Comparison of ENCODE assay signal across 10 cellular contexts in genomic region chr13:27022571-27023311, GRCh38.
A peak's percentile ranks its signal among the peaks of the same experiment; 100 is the strongest.
DNase-seq lines count a peak whose midpoint lies in the region; ATAC-seq, FAIRE-seq and TF ChIP-seq lines count a peak whose summit lies in the region.
"Had no signal": no experiment of that assay in that cellular context is flagged by ENCODE, and none has a peak within 500 bp of the region (broad histone marks: within the 10 kb centered on the region; RNA-seq: fewer than 3 reads in every experiment).

No MANE protein-coding gene starts in this region.

- no peak overlapping the region for H4K5ac ChIP-seq in mesendoderm (ENCODE audit: low read length)

- BruUV-seq in K562 (replicated peaks; lab: Mats Ljungman, UMichigan), result no TSS peak

- in situ Hi-C loops in K562 (cut with MboI), result no loop called here

- H3K27ac ChIP-seq in K562 (ENCODE audit: extremely low read depth, low read depth, low read length), result peak overlapping the region; percentile 50; the same call in 2 of the 3 replicates
- H3K27ac ChIP-seq in mesendoderm (ENCODE audit: low read depth, low read length), result no peak overlapping the region

- no peak overlapping the region for H2BK120ac ChIP-seq in mesendoderm (ENCODE audit: low read depth, low read length)

- no peak overlapping the region for H3K23ac ChIP-seq in mesendoderm (ENCODE audit: low read length)

- no peak for TF ChIP-seq RAD21 in K562 (CRISPR knock-in tag; conservative IDR thresholded peaks at IDR 0.05 in 1 of 2, IDR thresholded peaks at IDR 0.05 in 1 of 2)

- no peak overlapping the region for H3K4ac ChIP-seq in mesendoderm (ENCODE audit: low read depth, low read length)

- H4K8ac ChIP-seq in mesendoderm (ENCODE audit: low read depth, low read length), result no peak overlapping the region

- FAIRE-seq in K562 (lab: Jason Lieb, UNC), result peak; percentile 75

- ATAC-seq in K562, result peak; percentile 70
- no peak for ATAC-seq in HG02970 (IDR thresholded peaks at IDR 0.05; ENCODE audit: low FRiP score, unreplicated experiment)
- no peak for ATAC-seq in GM21619 (IDR thresholded peaks at IDR 0.05; ENCODE audit: unreplicated experiment)
- ATAC-seq: naive thymus-derived CD4-positive, alpha-beta T cell had no signal

- H2AFZ ChIP-seq in K562 (ENCODE audit: low read depth, low read length), result peak overlapping the region; percentile 34; the same call in 1 of the 2 replicates

- no peaks in the 10 kb centered on the region for H3K9me3 ChIP-seq in K562 (replicated peaks; ENCODE audit: control insufficient read depth, insufficient read depth, low read depth, low read length)

- no peaks in the 10 kb centered on the region for H3K9me1 ChIP-seq in K562 (ENCODE audit: control insufficient read depth, insufficient read depth, low read length)

- H4K20me1 ChIP-seq in K562 (replicated peaks; ENCODE audit: control insufficient read depth, insufficient read depth, low read length), result no peaks in the 10 kb centered on the region

- no peak overlapping the region for H2BK5ac ChIP-seq in mesendoderm (ENCODE audit: low read length)

- no peaks in the 10 kb centered on the region for H3K79me1 ChIP-seq in mesendoderm (ENCODE audit: low read length)

- no peak overlapping the region for H2AK5ac ChIP-seq in mesendoderm (ENCODE audit: low read length)

- H3K36me3 ChIP-seq in K562 (ENCODE audit: control insufficient read depth, insufficient read depth, low read length) (no peaks in the 10 kb centered on the region), mesendoderm (ENCODE audit: control insufficient read depth, insufficient read depth, low read length) (no peaks in the 10 kb centered on the region)

- H3K79me2 ChIP-seq in K562 (ENCODE audit: control insufficient read depth, insufficient read depth, low read length), result no peaks in the 10 kb centered on the region
- no peaks in the 10 kb centered on the region for H3K79me2 ChIP-seq in mesendoderm (ENCODE audit: control insufficient read depth, insufficient read depth, low read length)

- H3K4me2 ChIP-seq in K562 (ENCODE audit: insufficient read depth, low read length) (peak overlapping the region; percentile 45), mesendoderm (ENCODE audit: low read length) (no peak overlapping the region)

- peak; percentile 74 for DNase-seq in DMS153 treated with DMSO at 0.1 percent for 48 hours (lab: John Stamatoyannopoulos, UW; ENCODE audit: unreplicated experiment)
- DNase-seq in NCI-H146 (lab: John Stamatoyannopoulos, UW), result peak; percentile 72
- peak in 2 of 4 experiments; percentile 46 to 52 for DNase-seq in K562 (ENCODE audit: extremely low read depth in 1 of 4, low spot score in 3 of 4)
- DNase-seq in mesendoderm, result peak; percentile 46
- no peak for DNase-seq in activated CD4-positive, alpha-beta T cell treated with anti-CD3 and anti-CD28 coated beads, Interleukin-2, amount 50 U/mL, for 4 hours
- DNase-seq in cerebellar nuclear complex (lab: John Stamatoyannopoulos, UW), result no peak
- DNase-seq: KBM-7; naive thymus-derived CD4-positive, alpha-beta T cell had no signal

- no peak overlapping the region for H2BK15ac ChIP-seq in mesendoderm (replicated peaks; ENCODE audit: low read depth)

- CTCF ChIA-PET in K562 (lab: Yijun Ruan, JAX; ENCODE audit: low intra/inter-chr PET ratio), result no interaction called here

- H3K56ac ChIP-seq in mesendoderm (ENCODE audit: low read length), result no peak overlapping the region

- TF ChIP-seq CTCF in K562 (IDR thresholded peaks at IDR 0.05 in 2 of 3, conservative IDR thresholded peaks at IDR 0.05 in 1 of 3; ENCODE audit: insufficient read depth in 2 of 3, low read depth in 1 of 3, low read length in 3 of 3), result no peak

- POLR2A ChIA-PET in K562 (lab: Yijun Ruan, JAX), result interaction anchor here (0.7 kb wide), 1 partner anchor 259 kb away, joined by 3 read pairs; no protein-coding TSS in a partner anchor

- TF ChIP-seq POLR2A in K562 (conservative IDR thresholded peaks at IDR 0.05), result no peak

- H3K9ac ChIP-seq in K562 (ENCODE audit: insufficient read depth in 1 of 2, low read depth in 2 of 2, low read length in 2 of 2), result peak overlapping the region in 1 of 2 experiments; percentile 61; a peak in 3 of 4 replicates
- H3K9ac ChIP-seq in mesendoderm (ENCODE audit: low read length), result no peak overlapping the region

- no peak overlapping the region for H3K18ac ChIP-seq in mesendoderm (ENCODE audit: low read length)

- H3K4me1 ChIP-seq in K562 (replicated peaks in 1 of 2; ENCODE audit: control insufficient read depth in 2 of 2, insufficient read depth in 2 of 2, low read length in 2 of 2) (peaks cover 7 to 13% of the 10 kb centered on the region in 2 experiments), mesendoderm (ENCODE audit: control insufficient read depth, low read depth, low read length) (peaks cover 2% of the 10 kb centered on the region)

- peak; percentile 39; the same call in 1 of the 2 replicates for TF ChIP-seq EP300 in K562 (IDR thresholded peaks at IDR 0.05; ENCODE audit: low read length)

- H3K27me3 ChIP-seq in K562 (ENCODE audit: control insufficient read depth in 2 of 2, insufficient read depth in 2 of 2, low read length in 2 of 2) (peaks cover 2 to 12% of the 10 kb centered on the region in 2 experiments), mesendoderm (ENCODE audit: insufficient read depth, low read length, poor library complexity) (no peaks in the 10 kb centered on the region)

- no peak overlapping the region for H3K4me3 ChIP-seq in K562
- no peak overlapping the region for H3K4me3 ChIP-seq in mesendoderm (ENCODE audit: low read length)

- intact Hi-C loops in K562 (cut with micrococcal nuclease), result loop anchor here (10.0 kb wide), 1 partner anchor 102 kb away; no protein-coding TSS in a partner anchor

- 14% methylated on average over 9 of the region's 9 CpGs for WGBS in K562 (ENCODE audit: insufficient coverage, low coverage, missing lambda C conversion rate)
- no CpG with 5 or more reads among the region's 9 CpGs for WGBS in mesendoderm (ENCODE audit: extremely low coverage, insufficient coverage, low lambda C conversion rate)

TF ChIP-seq in K562, 482 proteins besides CTCF, POLR2A, EP300 and RAD21 (continues in another document):
- peak; percentile 73 for TF ChIP-seq ARID1B (IDR thresholded peaks at IDR 0.05)
- no peak for TF ChIP-seq ZNF133 (CRISPR knock-in tag; IDR thresholded peaks at IDR 0.05)
- TF ChIP-seq, protein P1, sequence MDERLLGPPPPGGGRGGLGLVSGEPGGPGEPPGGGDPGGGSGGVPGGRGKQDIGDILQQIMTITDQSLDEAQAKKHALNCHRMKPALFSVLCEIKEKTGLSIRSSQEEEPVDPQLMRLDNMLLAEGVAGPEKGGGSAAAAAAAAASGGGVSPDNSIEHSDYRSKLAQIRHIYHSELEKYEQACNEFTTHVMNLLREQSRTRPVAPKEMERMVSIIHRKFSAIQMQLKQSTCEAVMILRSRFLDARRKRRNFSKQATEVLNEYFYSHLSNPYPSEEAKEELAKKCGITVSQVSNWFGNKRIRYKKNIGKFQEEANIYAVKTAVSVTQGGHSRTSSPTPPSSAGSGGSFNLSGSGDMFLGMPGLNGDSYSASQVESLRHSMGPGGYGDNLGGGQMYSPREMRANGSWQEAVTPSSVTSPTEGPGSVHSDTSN (CRISPR knock-in tag; IDR thresholded peaks at IDR 0.05; ENCODE audit: low read depth), result peak; percentile 34; the same call in 1 of the 2 replicates
- TF ChIP-seq, protein P1 (tag; conservative IDR thresholded peaks at IDR 0.05; ENCODE audit: low read depth), result peak; percentile 89
- no peak for TF ChIP-seq MAFK (IDR thresholded peaks at IDR 0.05; ENCODE audit: low read length)
- TF ChIP-seq RCOR1 (IDR thresholded peaks at IDR 0.05; ENCODE audit: borderline replicate concordance in 1 of 2, low read depth in 2 of 2, low read length in 2 of 2), result peak in 1 of 2 experiments; percentile 66; a peak in 1 of 4 replicates
- no peak for TF ChIP-seq GABPB2 (CRISPR knock-in tag; conservative IDR thresholded peaks at IDR 0.05)
- no peak for TF ChIP-seq SRSF7 (optimal IDR thresholded peaks at IDR 0.05; ENCODE audit: low read depth, low read length)
- peak in 1 of 2 experiments; percentile 12; a peak in 1 of 4 replicates for TF ChIP-seq FOXA3 (CRISPR knock-in tag; conservative IDR thresholded peaks at IDR 0.05 in 1 of 2, IDR thresholded peaks at IDR 0.05 in 1 of 2)
- TF ChIP-seq ZNF444 (CRISPR knock-in tag; IDR thresholded peaks at IDR 0.05), result no peak
- no peak for TF ChIP-seq NCOA4 (IDR thresholded peaks at IDR 0.05; ENCODE audit: partially characterized antibody)
- no peak for TF ChIP-seq PHB2 (IDR thresholded peaks at IDR 0.05; ENCODE audit: low read depth)
- peak; percentile 79 for TF ChIP-seq CTBP1 (IDR thresholded peaks at IDR 0.05; ENCODE audit: borderline replicate concordance)
- no peak for TF ChIP-seq SMARCA5 (IDR thresholded peaks at IDR 0.05)
- no peak for TF ChIP-seq SNAPC5 (CRISPR knock-in tag; IDR thresholded peaks at IDR 0.05)
- TF ChIP-seq CBFA2T2 (conservative IDR thresholded peaks at IDR 0.05), result peak; percentile 55
- no peak for TF ChIP-seq CHD1 (IDR thresholded peaks at IDR 0.05; ENCODE audit: low read length)

Comparison
In these comparisons a context has a peak if more than half of its experiments do, and no peak if none do; other contexts are left out.
1. DNase-seq: peak in DMS153 treated with DMSO at 0.1 percent for 48 hours (single experiment), NCI-H146 (single experiment) and mesendoderm (single experiment); none in activated CD4-positive, alpha-beta T cell treated with anti-CD3 and anti-CD28 coated beads, Interleukin-2, amount 50 U/mL, for 4 hours (0 of 2) and cerebellar nuclear complex (0 of 2).